Comparison of ENCODE assay signal across 2 cellular contexts in the genomic region with DNA sequence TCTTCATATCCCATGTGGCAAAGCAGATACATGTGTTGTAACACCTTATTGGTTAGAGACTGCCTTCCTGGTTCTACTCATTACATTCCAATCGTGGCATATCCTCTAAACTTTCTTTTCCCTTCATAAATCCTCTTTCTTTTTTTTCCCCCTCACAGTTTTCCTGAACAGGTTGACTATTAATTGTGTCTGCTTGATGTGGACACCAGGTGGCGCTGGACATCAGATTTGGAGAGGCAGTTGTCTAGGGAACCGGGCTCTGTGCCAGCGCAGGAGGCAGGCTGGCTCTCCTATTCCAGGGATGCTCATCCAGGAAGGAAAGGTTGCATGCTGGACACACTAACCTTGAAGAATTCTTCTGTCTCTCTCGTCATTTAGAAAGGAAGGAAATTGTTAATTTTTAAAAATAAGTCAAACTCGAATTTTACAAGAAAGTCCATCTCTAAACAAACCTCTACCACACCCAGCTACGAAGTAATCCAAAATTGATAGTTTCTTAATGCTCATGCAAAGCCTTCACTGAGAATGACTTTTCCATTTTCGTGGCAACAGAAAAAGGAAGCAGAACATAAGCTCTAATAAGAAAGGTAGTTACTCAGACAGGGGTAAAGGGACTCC.
TF ChIP-seq lines count a peak whose summit lies in the region.

No MANE protein-coding gene starts in this region.

TF ChIP-seq in HCT116, 20 proteins besides CTCF, POLR2A, EP300 and RAD21 (continued from another document):
- TF ChIP-seq, protein P1, sequence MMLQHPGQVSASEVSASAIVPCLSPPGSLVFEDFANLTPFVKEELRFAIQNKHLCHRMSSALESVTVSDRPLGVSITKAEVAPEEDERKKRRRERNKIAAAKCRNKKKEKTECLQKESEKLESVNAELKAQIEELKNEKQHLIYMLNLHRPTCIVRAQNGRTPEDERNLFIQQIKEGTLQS (IDR thresholded peaks at IDR 0.05), result no peak
- TF ChIP-seq, protein P2, sequence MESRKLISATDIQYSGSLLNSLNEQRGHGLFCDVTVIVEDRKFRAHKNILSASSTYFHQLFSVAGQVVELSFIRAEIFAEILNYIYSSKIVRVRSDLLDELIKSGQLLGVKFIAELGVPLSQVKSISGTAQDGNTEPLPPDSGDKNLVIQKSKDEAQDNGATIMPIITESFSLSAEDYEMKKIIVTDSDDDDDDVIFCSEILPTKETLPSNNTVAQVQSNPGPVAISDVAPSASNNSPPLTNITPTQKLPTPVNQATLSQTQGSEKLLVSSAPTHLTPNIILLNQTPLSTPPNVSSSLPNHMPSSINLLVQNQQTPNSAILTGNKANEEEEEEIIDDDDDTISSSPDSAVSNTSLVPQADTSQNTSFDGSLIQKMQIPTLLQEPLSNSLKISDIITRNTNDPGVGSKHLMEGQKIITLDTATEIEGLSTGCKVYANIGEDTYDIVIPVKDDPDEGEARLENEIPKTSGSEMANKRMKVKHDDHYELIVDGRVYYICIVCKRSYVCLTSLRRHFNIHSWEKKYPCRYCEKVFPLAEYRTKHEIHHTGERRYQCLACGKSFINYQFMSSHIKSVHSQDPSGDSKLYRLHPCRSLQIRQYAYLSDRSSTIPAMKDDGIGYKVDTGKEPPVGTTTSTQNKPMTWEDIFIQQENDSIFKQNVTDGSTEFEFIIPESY (IDR thresholded peaks at IDR 0.05; ENCODE audit: extremely low read depth, insufficient replicate concordance, low read length), result no peak
- TF ChIP-seq POLR2AphosphoS5 (IDR thresholded peaks at IDR 0.05; ENCODE audit: low read depth, low read length) (peak; percentile 45; the same call in 1 of the 2 replicates), SP1 (IDR thresholded peaks at IDR 0.05; ENCODE audit: low read depth) (no peak), CBX3 (IDR thresholded peaks at IDR 0.05; ENCODE audit: low read depth) (no peak), ZFX (IDR thresholded peaks at IDR 0.05) (no peak), YY1 (IDR thresholded peaks at IDR 0.05; ENCODE audit: extremely low read depth, insufficient replicate concordance, low read depth, low read length) (peak; percentile 37)

TF ChIP-seq in SK-N-SH, 30 proteins besides CTCF, POLR2A, EP300 and RAD21 (continued from another document):
- TF ChIP-seq YY1 (IDR thresholded peaks at IDR 0.05; ENCODE audit: low read depth) (no peak), TAF1 (IDR thresholded peaks at IDR 0.05; ENCODE audit: borderline replicate concordance, low read depth, low read length) (no peak), NFIC (IDR thresholded peaks at IDR 0.05; ENCODE audit: borderline replicate concordance) (peak; percentile 98), CHD2 (IDR thresholded peaks at IDR 0.05; ENCODE audit: low read length, partially characterized antibody) (peak; percentile 26), SMC3 (IDR thresholded peaks at IDR 0.05; ENCODE audit: low read depth, low read length) (peak; percentile 90), RCOR1 (IDR thresholded peaks at IDR 0.05; ENCODE audit: low read length) (peak; percentile 57; the same call in 1 of the 2 replicates)
